In the genomic region with DNA sequence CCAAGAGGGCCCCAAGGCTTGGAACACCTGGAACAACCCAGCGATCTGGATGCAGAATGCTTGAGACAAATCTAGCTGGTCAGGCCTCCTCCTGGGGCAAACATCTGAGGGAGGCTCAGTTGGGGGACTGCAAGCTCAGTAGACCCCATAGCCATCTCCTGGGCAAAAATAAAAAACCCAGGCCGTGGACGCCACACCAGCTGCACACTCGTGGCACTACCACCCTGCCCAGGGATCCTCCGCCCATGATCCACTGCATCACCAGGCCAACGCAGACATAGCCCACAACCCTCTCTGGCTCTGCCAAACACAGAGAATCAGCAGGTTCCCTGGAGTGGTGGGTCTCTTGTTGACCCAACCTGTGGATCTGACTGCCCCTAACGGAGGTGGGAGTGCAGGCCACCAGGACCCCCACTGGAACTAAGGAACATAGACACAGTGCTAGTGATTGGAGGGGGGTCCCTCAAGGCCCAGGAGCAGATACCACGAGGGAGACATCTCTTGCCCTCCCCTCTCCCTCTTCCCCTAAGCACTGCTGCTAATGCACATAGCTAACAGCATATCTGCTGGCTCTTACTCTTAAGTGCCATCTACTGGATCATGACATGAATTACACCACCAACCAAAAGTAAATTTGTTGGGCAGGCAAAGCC, we compare ENCODE assay signal across 9 cellular contexts.
DNase-seq lines count a peak whose midpoint lies in the region; ATAC-seq and TF ChIP-seq lines count a peak whose summit lies in the region.
"Had no signal": no experiment of that assay in that cellular context is flagged by ENCODE, and none has a peak within 500 bp of the region (broad histone marks: within the 10 kb centered on the region; RNA-seq: fewer than 3 reads in every experiment).

No MANE protein-coding gene starts in this region.

- peaks cover 3% of the 10 kb centered on the region for H3K9me3 Mint-ChIP-seq in progenitor cell of endocrine pancreas (ENCODE audit: low read depth)
- H3K9me3 Mint-ChIP-seq: natural killer cell treated with Interleukin-12 subunit alpha and Interleukin-12 subunit beta and Interleukin-15 and Interleukin-18, amount 100 ng/mL, for 72 hours had no signal

- ATAC-seq in GM19035 (IDR thresholded peaks at IDR 0.05; ENCODE audit: unreplicated experiment) = peak; percentile 65
- no peak for ATAC-seq in HG03139 (IDR thresholded peaks at IDR 0.05; ENCODE audit: unreplicated experiment)
- no peak for ATAC-seq in HG02884 (IDR thresholded peaks at IDR 0.05; ENCODE audit: unreplicated experiment)

- DNase-seq in CD1c-positive myeloid dendritic cell (ENCODE audit: extremely low spot score) (peak; percentile 32), NCI-H146 (lab: John Stamatoyannopoulos, UW) (peak; percentile 37), glomerular endothelial cell (ENCODE audit: extremely low read depth, low read depth, low spot score) (peak; percentile 9), progenitor cell of endocrine pancreas (ENCODE audit: low spot score, unreplicated experiment) (no peak)

- no peaks in the 10 kb centered on the region for H3K4me1 Mint-ChIP-seq in progenitor cell of endocrine pancreas (ENCODE audit: low read depth)

- H3K27ac ChIP-seq in VCaP = no peak overlapping the region

- no peak overlapping the region for H3K4me3 Mint-ChIP-seq in progenitor cell of endocrine pancreas (ENCODE audit: low read depth)
- H3K4me3 Mint-ChIP-seq: natural killer cell treated with Interleukin-12 subunit alpha and Interleukin-12 subunit beta and Interleukin-15 and Interleukin-18, amount 100 ng/mL, for 72 hours had no signal

- H3K27ac Mint-ChIP-seq in progenitor cell of endocrine pancreas = no peak overlapping the region
- H3K27ac Mint-ChIP-seq: natural killer cell treated with Interleukin-12 subunit alpha and Interleukin-12 subunit beta and Interleukin-15 and Interleukin-18, amount 100 ng/mL, for 72 hours had no signal

- H3K27me3 Mint-ChIP-seq in progenitor cell of endocrine pancreas = no peaks in the 10 kb centered on the region

- TF ChIP-seq CTCF in VCaP (conservative IDR thresholded peaks at IDR 0.05) (peak; percentile 85), progenitor cell of endocrine pancreas (IDR thresholded peaks at IDR 0.05; ENCODE audit: unreplicated experiment) (peak; percentile 66)

- no peaks in the 10 kb centered on the region for H3K36me3 Mint-ChIP-seq in progenitor cell of endocrine pancreas (ENCODE audit: insufficient read depth)
- H3K36me3 Mint-ChIP-seq: natural killer cell treated with Interleukin-12 subunit alpha and Interleukin-12 subunit beta and Interleukin-15 and Interleukin-18, amount 100 ng/mL, for 72 hours had no signal
